16 cellular contexts compared by ENCODE assay signal in the genomic region with DNA sequence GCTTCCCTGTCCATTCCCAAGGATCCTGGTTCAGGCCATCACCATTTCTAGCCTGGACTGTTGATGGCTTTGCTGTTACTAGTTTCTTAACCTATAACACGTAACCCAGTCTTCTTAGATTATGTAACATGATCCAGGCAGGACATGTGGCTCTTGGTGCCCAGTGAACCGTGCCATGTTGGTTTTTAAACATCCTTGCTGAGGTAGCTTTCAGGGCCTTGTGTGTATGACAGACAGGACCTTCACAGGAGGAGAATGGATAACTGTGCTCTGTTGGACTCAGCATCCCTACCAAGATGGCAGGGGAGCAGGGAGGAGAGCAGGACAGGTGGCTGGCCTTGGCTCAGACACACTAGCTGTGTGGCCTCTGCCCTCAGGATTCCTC. TPM values are rescaled to one million over a fixed set of nuclear protein-coding genes. Genes with fewer than 3 reads are reported as not detected.
DNase-seq lines count a peak whose midpoint lies in the region; ATAC-seq and TF ChIP-seq lines count a peak whose summit lies in the region.
"Had no signal": no experiment of that assay in that cellular context is flagged by ENCODE, and none has a peak within 500 bp of the region (broad histone marks: within the 10 kb centered on the region; RNA-seq: fewer than 3 reads in every experiment).

No MANE protein-coding gene starts in this region.

- H3K9me3 Mint-ChIP-seq in T-cell (peaks cover 2 to 15% (median 9%) of the 10 kb centered on the region in 3 donors), osteocyte (ENCODE audit: unreplicated experiment) (no peaks in the 10 kb centered on the region)
- peaks cover 0 to 4% of the 10 kb centered on the region in 2 donors for H3K9me3 Mint-ChIP-seq in stimulated activated naive B cell treated with anti-CD40 and anti-IgM and Interleukin-4, amounts not matched to agents 10 μg/mL and 1 μg/mL and 100 μg/mL, for 72 hours

- H3K36me3 Mint-ChIP-seq in T-cell (peaks cover 46% of the 10 kb centered on the region), osteocyte (ENCODE audit: unreplicated experiment) (peaks cover 27% of the 10 kb centered on the region)
- peaks cover 31 to 37% of the 10 kb centered on the region in 2 donors for H3K36me3 Mint-ChIP-seq in stimulated activated naive B cell treated with anti-CD40 and anti-IgM and Interleukin-4, amounts not matched to agents 10 μg/mL and 1 μg/mL and 100 μg/mL, for 72 hours

- peaks cover 21 to 31% (median 22%) of the 10 kb centered on the region in 3 donors for H3K4me1 Mint-ChIP-seq in T-cell
- H3K4me1 Mint-ChIP-seq in osteocyte (ENCODE audit: unreplicated experiment): peaks cover 16% of the 10 kb centered on the region
- H3K4me1 Mint-ChIP-seq in stimulated activated naive B cell treated with anti-CD40 and anti-IgM and Interleukin-4, amounts not matched to agents 10 μg/mL and 1 μg/mL and 100 μg/mL, for 72 hours: peaks cover 2 to 11% of the 10 kb centered on the region in 2 donors

- POLR2A ChIA-PET in T-cell (lab: Charles Lee): no interaction called here

- H3K27ac Mint-ChIP-seq in T-cell: peak overlapping the region; percentile 35 to 74
- H3K27ac Mint-ChIP-seq in osteocyte (ENCODE audit: unreplicated experiment): no peak overlapping the region
- no peak overlapping the region for H3K27ac Mint-ChIP-seq in stimulated activated naive B cell treated with anti-CD40 and anti-IgM and Interleukin-4, amounts not matched to agents 10 μg/mL and 1 μg/mL and 100 μg/mL, for 72 hours
- H3K27ac Mint-ChIP-seq: B cell; stimulated activated naive CD8-positive, alpha-beta T cell treated with anti-CD3 and anti-CD28 coated beads, Interleukin-15, Interleukin-2, amounts not matched to agents 100 ng/mL and 50 ng/mL, for 24 hours had no signal

- H3K9ac ChIP-seq in BLaER1 treated with 17β-estradiol and CSF1 and Interleukin-3, amounts not matched to agents 10 nM and 100 nM: no peak overlapping the region

- no peak for TF ChIP-seq CTCF in osteocyte (IDR thresholded peaks at IDR 0.05)

- peaks cover 73 to 100% (median 98%) of the 10 kb centered on the region in 11 experiments for H3K36me3 ChIP-seq in BLaER1 treated with 17β-estradiol and CSF1 and Interleukin-3, amounts not matched to agents 10 nM and 100 nM

- H3K4me3 Mint-ChIP-seq in T-cell (no peak overlapping the region), osteocyte (ENCODE audit: unreplicated experiment) (no peak overlapping the region)
- no peak overlapping the region for H3K4me3 Mint-ChIP-seq in stimulated activated naive B cell treated with anti-CD40 and anti-IgM and Interleukin-4, amounts not matched to agents 10 μg/mL and 1 μg/mL and 100 μg/mL, for 72 hours
- H3K4me3 Mint-ChIP-seq: B cell; neural crest cell; stimulated activated naive CD8-positive, alpha-beta T cell treated with anti-CD3 and anti-CD28 coated beads, Interleukin-15, Interleukin-2, amounts not matched to agents 100 ng/mL and 50 ng/mL, for 24 hours had no signal

- peak overlapping the region; percentile 35 to 71 (median 53) for H3K4me2 ChIP-seq in BLaER1 treated with 17β-estradiol and CSF1 and Interleukin-3, amounts not matched to agents 10 nM and 100 nM

- H3K9me3 ChIP-seq in BLaER1 treated with 17β-estradiol and CSF1 and Interleukin-3, amounts not matched to agents 10 nM and 100 nM (replicated peaks in 1 of 11): peaks cover 27 to 34% (median 32%) of the 10 kb centered on the region in 11 experiments; a peak in 21 of 22 replicates

- H3K27ac ChIP-seq in BLaER1 treated with 17β-estradiol and CSF1 and Interleukin-3, amounts not matched to agents 10 nM and 100 nM: peak overlapping the region in 5 of 11 experiments; percentile 7 to 25 (median 16); a peak in 2 of 22 replicates

- DNase-seq in GF-D8 (lab: John Stamatoyannopoulos, UW): peak; percentile 51
- DNase-seq in T-cell: no peak
- peak; percentile 75 for DNase-seq in osteocyte (ENCODE audit: extremely low spot score, unreplicated experiment)
- no peak for DNase-seq in stimulated activated naive B cell treated with anti-CD40 and anti-IgM and Interleukin-4, amounts not matched to agents 10 μg/mL and 1 μg/mL and 100 μg/mL, for 72 hours
- DNase-seq in activated naive CD4-positive, alpha-beta T cell treated with anti-CD3 and anti-CD28 coated beads, Interleukin-2, amount 50 U/mL, for 16 hours: no peak
- DNase-seq in NK-92 (lab: John Stamatoyannopoulos, UW; ENCODE audit: unreplicated experiment): no peak
- DNase-seq: activated gamma-delta T cell treated with Interleukin-2 at 50 U/mL for 16 hours; effector CD4-positive, alpha-beta T cell; NCI-H2107 had no signal

- peaks cover 0 to 67% (median 40%) of the 10 kb centered on the region in 11 experiments; a peak in 14 of 22 replicates for H4K20me1 ChIP-seq in BLaER1 treated with 17β-estradiol and CSF1 and Interleukin-3, amounts not matched to agents 10 nM and 100 nM

- H3K27me3 Mint-ChIP-seq in T-cell (no peaks in the 10 kb centered on the region), osteocyte (ENCODE audit: unreplicated experiment) (no peaks in the 10 kb centered on the region)
- H3K27me3 Mint-ChIP-seq in stimulated activated naive B cell treated with anti-CD40 and anti-IgM and Interleukin-4, amounts not matched to agents 10 μg/mL and 1 μg/mL and 100 μg/mL, for 72 hours: no peaks in the 10 kb centered on the region
- H3K27me3 Mint-ChIP-seq: B cell; stimulated activated naive CD8-positive, alpha-beta T cell treated with anti-CD3 and anti-CD28 coated beads, Interleukin-15, Interleukin-2, amounts not matched to agents 100 ng/mL and 50 ng/mL, for 24 hours had no signal

- CTCF ChIA-PET in T-cell (lab: Charles Lee): no interaction called here

- peaks cover 43 to 57% (median 51%) of the 10 kb centered on the region in 10 experiments for H3K4me1 ChIP-seq in BLaER1 treated with 17β-estradiol and CSF1 and Interleukin-3, amounts not matched to agents 10 nM and 100 nM

- no peaks in the 10 kb centered on the region for H3K27me3 ChIP-seq in BLaER1 treated with 17β-estradiol and CSF1 and Interleukin-3, amounts not matched to agents 10 nM and 100 nM

- H3K4me3 ChIP-seq in BLaER1 treated with 17β-estradiol and CSF1 and Interleukin-3, amounts not matched to agents 10 nM and 100 nM: no peak overlapping the region
- H3K4me3 ChIP-seq: skin epidermis had no signal

- ATAC-seq in T-cell (replicated peaks in 1 of 4) (no peak), HG03196 (IDR thresholded peaks at IDR 0.05; ENCODE audit: unreplicated experiment) (no peak)
- ATAC-seq in stimulated activated naive B cell treated with anti-CD40 and anti-IgM and Interleukin-4, amounts not matched to agents 10 μg/mL and 1 μg/mL and 100 μg/mL, for 72 hours (replicated peaks): no peak
- ATAC-seq: SK-N-SH treated with all-trans-retinoic acid at 6 μM for 48 hours had no signal

RNA-seq across cellular contexts. Expression of a gene that starts 46.8 kb away (rescaled TPM):
- total RNA-seq in T-cell (10 to 100 TPM; 45.0 to 67.0 (median 63.6) TPM), osteocyte (41.9 and 54.2 TPM in 2 replicates)

Comparison
In these comparisons a context has a peak if more than half of its experiments do, and no peak if none do; other contexts are left out.
1. DNase-seq: peak in GF-D8 (single experiment) and osteocyte (single experiment); none in T-cell (0 of 34), stimulated activated naive B cell treated with anti-CD40 and anti-IgM and Interleukin-4, amounts not matched to agents 10 μg/mL and 1 μg/mL and 100 μg/mL, for 72 hours (single experiment), activated naive CD4-positive, alpha-beta T cell treated with anti-CD3 and anti-CD28 coated beads, Interleukin-2, amount 50 U/mL, for 16 hours (single experiment) and NK-92 (single experiment).
2. H3K27ac Mint-ChIP-seq: peak in T-cell (2 of 2); none in osteocyte (single experiment) and stimulated activated naive B cell treated with anti-CD40 and anti-IgM and Interleukin-4, amounts not matched to agents 10 μg/mL and 1 μg/mL and 100 μg/mL, for 72 hours (single experiment).